ENCODE assay signal across 27 cellular contexts in genomic region chr2:219625179-219625578, GRCh38. TPM values are rescaled to one million over a fixed set of nuclear protein-coding genes. Genes with fewer than 3 reads are reported as not detected.
"Had no signal": no experiment of that assay in that cellular context is flagged by ENCODE, and none has a peak within 500 bp of the region (broad histone marks: within the 10 kb centered on the region; RNA-seq: fewer than 3 reads in every experiment).

No MANE protein-coding gene starts in this region.

- ATAC-seq: gastrocnemius medialis; left colon; stimulated activated naive B cell treated with anti-CD40 and anti-IgM and Interleukin-4, amounts not matched to agents 10 μg/mL and 1 μg/mL and 100 μg/mL, for 72 hours; upper lobe of right lung had no signal

- H3K4me1 Mint-ChIP-seq: endodermal cell had no signal

- H3K27ac ChIP-seq: cardiac muscle cell, epithelial cell of prostate, gastrocnemius medialis, neutrophil, parathyroid adenoma, skin epidermis, thoracic aorta, tibial nerve, upper lobe of right lung, uterus had no signal

- H3K9me3 ChIP-seq: gastrocnemius medialis, neutrophil, thoracic aorta, tibial nerve, upper lobe of right lung, uterus had no signal

- H3K4me3 Mint-ChIP-seq: endodermal cell; memory B cell; natural killer cell treated with Interleukin-12 subunit alpha and Interleukin-12 subunit beta and Interleukin-15 and Interleukin-18, amount 100 ng/mL, for 72 hours; stimulated activated naive B cell treated with anti-CD40 and anti-IgM and Interleukin-4, amounts not matched to agents 10 μg/mL and 1 μg/mL and 100 μg/mL, for 72 hours; stimulated activated naive CD8-positive, alpha-beta T cell treated with anti-CD3 and anti-CD28 coated beads, Interleukin-15, Interleukin-2, amounts not matched to agents 100 ng/mL and 50 ng/mL, for 24 hours had no signal

- H3K4me3 ChIP-seq: cardiac muscle cell, gastrocnemius medialis, lung, skin epidermis, thoracic aorta, tibial nerve, upper lobe of right lung, uterus had no signal

- H3K4me1 ChIP-seq: parathyroid adenoma, upper lobe of right lung, uterus had no signal

- H3K27me3 ChIP-seq: cardiac muscle cell, gastrocnemius medialis, upper lobe of right lung had no signal

- H3K27ac Mint-ChIP-seq: endodermal cell; memory B cell; naive B cell; natural killer cell treated with Interleukin-12 subunit alpha and Interleukin-12 subunit beta and Interleukin-15 and Interleukin-18, amount 100 ng/mL, for 72 hours; progenitor cell of endocrine pancreas; stimulated activated naive B cell treated with anti-CD40 and anti-IgM and Interleukin-4, amounts not matched to agents 10 μg/mL and 1 μg/mL and 100 μg/mL, for 72 hours; stimulated activated naive CD8-positive, alpha-beta T cell treated with anti-CD3 and anti-CD28 coated beads, Interleukin-15, Interleukin-2, amounts not matched to agents 100 ng/mL and 50 ng/mL, for 24 hours had no signal

- DNase-seq: effector CD8-positive, alpha-beta T cell; endodermal cell; foreskin fibroblast; gastrocnemius medialis; hippocampal formation; left colon; naive B cell; stimulated activated CD4-positive, alpha-beta T cell treated with anti-CD3 and anti-CD28 coated beads, Interleukin-15, amount 100 ng/mL, for 24 hours; stimulated activated CD4-positive, alpha-beta T cell treated with anti-CD3 and anti-CD28 coated beads, Interleukin-2, amount 100 ng/mL, for 48 hours; stimulated activated naive B cell treated with anti-CD40 and anti-IgM and Interleukin-4, amounts not matched to agents 10 μg/mL and 1 μg/mL and 100 μg/mL, for 72 hours; upper lobe of right lung; uterus had no signal

- H3K36me3 ChIP-seq: cardiac muscle cell, gastrocnemius medialis, neutrophil, thoracic aorta, tibial nerve, upper lobe of right lung, uterus had no signal

- H3K36me3 Mint-ChIP-seq: memory B cell; naive B cell; natural killer cell treated with Interleukin-12 subunit alpha and Interleukin-12 subunit beta and Interleukin-15 and Interleukin-18, amount 100 ng/mL, for 72 hours had no signal

- H3K9me3 Mint-ChIP-seq: endodermal cell; memory B cell; naive B cell; natural killer cell treated with Interleukin-12 subunit alpha and Interleukin-12 subunit beta and Interleukin-15 and Interleukin-18, amount 100 ng/mL, for 72 hours; stimulated activated naive B cell treated with anti-CD40 and anti-IgM and Interleukin-4, amounts not matched to agents 10 μg/mL and 1 μg/mL and 100 μg/mL, for 72 hours; stimulated activated naive CD8-positive, alpha-beta T cell treated with anti-CD3 and anti-CD28 coated beads, Interleukin-15, Interleukin-2, amounts not matched to agents 100 ng/mL and 50 ng/mL, for 24 hours had no signal

RNA-seq across cellular contexts. Expression of gene SLC4A3, which starts 2.3 kb away (rescaled TPM):
- total RNA-seq: natural killer cell treated with Interleukin-12 subunit alpha and Interleukin-12 subunit beta and Interleukin-15 and Interleukin-18, amount 100 ng/mL, for 72 hours had no signal

RNA-seq across cellular contexts. Expression of gene INHA, which starts 53.1 kb away (rescaled TPM):
- total RNA-seq: glomerular endothelial cell; kidney epithelial cell; left colon; mononuclear cell; natural killer cell treated with Interleukin-12 subunit alpha and Interleukin-12 subunit beta and Interleukin-15 and Interleukin-18, amount 100 ng/mL, for 72 hours had no signal
